20 cellular contexts compared by ENCODE assay signal in the genomic region with DNA sequence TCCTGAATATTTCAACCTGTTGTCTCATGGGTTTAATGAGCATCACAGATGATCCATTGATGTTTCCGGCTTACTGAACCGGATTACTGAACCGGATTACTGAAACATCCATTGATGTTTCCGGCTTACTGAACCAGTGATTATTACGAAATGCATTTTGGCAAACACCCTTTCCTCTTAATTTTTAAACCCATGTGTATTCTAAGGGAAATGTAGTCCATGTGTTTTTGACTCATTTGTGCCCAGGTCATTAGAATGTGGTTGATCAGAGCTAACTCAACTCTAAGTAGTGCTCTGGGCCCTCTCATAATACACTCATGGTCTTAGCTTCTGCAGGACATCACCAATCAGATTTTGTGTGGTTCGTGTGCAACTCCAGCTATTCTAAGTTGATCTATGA.
DNase-seq lines count a peak whose midpoint lies in the region; ATAC-seq and TF ChIP-seq lines count a peak whose summit lies in the region.
"Had no signal": no experiment of that assay in that cellular context is flagged by ENCODE, and none has a peak within 500 bp of the region (broad histone marks: within the 10 kb centered on the region; RNA-seq: fewer than 3 reads in every experiment).

No MANE protein-coding gene starts in this region.

- DNase-seq in NCI-H82 (lab: John Stamatoyannopoulos, UW) = peak; percentile 28
- no peak for DNase-seq in NCI-H82 treated with DMSO at 0.1 percent for 48 hours (lab: John Stamatoyannopoulos, UW; ENCODE audit: unreplicated experiment)
- peak; percentile 57 for DNase-seq in NCI-H446 treated with DMSO at 0.1 percent for 48 hours (lab: John Stamatoyannopoulos, UW)
- no peak for DNase-seq in left ventricle myocardium superior
- peak; percentile 77 for DNase-seq in retinal pigment epithelial cell (ENCODE audit: low read depth)
- DNase-seq in DMS 273 treated with DMSO at 0.1 percent for 48 hours (lab: John Stamatoyannopoulos, UW) = no peak
- DNase-seq: activated CD4-positive, alpha-beta T cell treated with anti-CD3 and anti-CD28 coated beads, Interleukin-2, amount 10 ng/mL, durations not matched to agents 7 days and 5 days; activated CD8-positive, alpha-beta memory T cell treated with anti-CD3 and anti-CD28 coated beads, Interleukin-2, amount 10 ng/mL, durations not matched to agents 7 days and 5 days; activated naive CD8-positive, alpha-beta T cell treated with anti-CD3 and anti-CD28 coated beads for 36 hours; BE2C; COR-L47; glutamatergic neuron; GOT3; left lung; NCI-H1694 treated with DMSO at 0.1 percent for 48 hours; stimulated activated CD4-positive, alpha-beta T cell treated with anti-CD3 and anti-CD28 coated beads, Interleukin-12 subunit alpha, Interleukin-12 subunit beta, amount 100 ng/mL, for 4 hours; stimulated activated CD4-positive, alpha-beta T cell treated with anti-CD3 and anti-CD28 coated beads, Interleukin-4, amount 100 ng/mL, for 4 hours; tibial artery had no signal

- intact Hi-C loops in left ventricle myocardium superior (cut with micrococcal nuclease) = no loop called here

- no peak for TF ChIP-seq CTCF in retinal pigment epithelial cell (conservative IDR thresholded peaks at IDR 0.05; ENCODE audit: low read depth, low read length)

- ATAC-seq in left ventricle myocardium superior = peak; percentile 88
- no peak for ATAC-seq in HG02798 (IDR thresholded peaks at IDR 0.05; ENCODE audit: poor library complexity, unreplicated experiment)
- no peak for ATAC-seq in HG03432 (IDR thresholded peaks at IDR 0.05; ENCODE audit: unreplicated experiment)
- ATAC-seq: activated CD8-positive, alpha-beta memory T cell treated with anti-CD3 and anti-CD28 coated beads, Interleukin-2, amount 10 ng/mL, durations not matched to agents 7 days and 5 days; left lung had no signal

- H3K4me3 ChIP-seq in retinal pigment epithelial cell (ENCODE audit: low read length) = no peak overlapping the region
- H3K4me3 ChIP-seq: left lung, tibial artery had no signal

Comparison
In these comparisons a context has a peak if more than half of its experiments do, and no peak if none do; other contexts are left out.
1. DNase-seq: peak in NCI-H82 (single experiment), NCI-H446 treated with DMSO at 0.1 percent for 48 hours (single experiment) and retinal pigment epithelial cell (single experiment); none in NCI-H82 treated with DMSO at 0.1 percent for 48 hours (single experiment), left ventricle myocardium superior (single experiment) and DMS 273 treated with DMSO at 0.1 percent for 48 hours (single experiment).